In the genomic region with DNA sequence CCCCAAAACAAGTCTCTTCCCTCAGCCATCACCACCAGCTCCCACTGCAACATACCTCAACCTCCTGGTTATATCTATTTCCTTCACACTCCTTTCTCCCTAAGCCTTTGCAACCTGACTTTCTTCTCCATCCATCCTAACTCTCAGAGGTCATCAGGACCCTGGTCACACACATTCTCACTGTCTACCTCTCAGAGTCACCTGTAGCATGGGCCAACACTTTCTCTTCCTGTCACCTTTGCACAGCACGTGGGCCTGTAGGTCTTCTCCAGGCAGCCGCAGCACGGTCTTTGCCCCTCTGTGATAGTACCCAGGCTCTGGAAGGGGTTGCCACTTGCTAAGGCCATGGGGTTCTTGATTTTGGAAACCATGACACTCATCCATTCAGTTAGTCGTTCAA, we compare ENCODE assay signal across 24 cellular contexts.
"Had no signal": no experiment of that assay in that cellular context is flagged by ENCODE, and none has a peak within 500 bp of the region (broad histone marks: within the 10 kb centered on the region; RNA-seq: fewer than 3 reads in every experiment).

No MANE protein-coding gene starts in this region.

- H3K36me3 Mint-ChIP-seq: memory B cell, naive B cell had no signal

- H3K27ac ChIP-seq: adrenal gland, ascending aorta, breast epithelium, dorsolateral prefrontal cortex, esophagus squamous epithelium, gastrocnemius medialis, spleen, thoracic aorta, upper lobe of right lung had no signal

- H3K36me3 ChIP-seq: adrenal gland, ascending aorta, breast epithelium, esophagus squamous epithelium, gastrocnemius medialis, spleen, thoracic aorta, upper lobe of right lung had no signal

- H3K9me3 ChIP-seq: adrenal gland, ascending aorta, breast epithelium, gastrocnemius medialis, thoracic aorta, upper lobe of right lung had no signal

- H3K27ac Mint-ChIP-seq: activated CD4-positive, alpha-beta T cell treated with anti-CD3 and anti-CD28 coated beads, Interleukin-2, amount 10 ng/mL, durations not matched to agents 24 days and 14 days; activated naive CD8-positive, alpha-beta T cell; activated T-cell treated with anti-CD3 and anti-CD28 coated beads, Interleukin-2, amount 50 U/mL, for 24 hours; activated T-helper 17 cell treated with anti-CD3 and anti-CD28 coated beads, Interleukin-2, amount 50 U/mL, for 72 hours; effector memory CD8-positive, alpha-beta T cell; memory B cell; T-helper 1 cell treated with Interleukin-12 subunit alpha and Interleukin-12 subunit beta and Interleukin-4 antibody, amounts not matched to agents 30 μg/mL and 1 μg/mL, for 36 hours had no signal

- DNase-seq: activated CD4-positive, alpha-beta T cell treated with anti-CD3 and anti-CD28 coated beads, Interleukin-2, amount 10 ng/mL, durations not matched to agents 24 days and 14 days; activated T-cell treated with anti-CD3 and anti-CD28 coated beads, Interleukin-2, amount 50 U/mL, for 24 hours; adrenal gland; dorsolateral prefrontal cortex; effector memory CD8-positive, alpha-beta T cell; esophagus squamous epithelium; gastrocnemius medialis; head of caudate nucleus; hypothalamus; islet precursor cell; left colon; naive B cell; spleen; stimulated activated CD4-positive, alpha-beta T cell treated with anti-CD3 and anti-CD28 coated beads, Interleukin-4, amount 100 ng/mL, for 1 hour; stimulated activated naive CD4-positive, alpha-beta T cell treated with Interleukin-2 at 50 U/mL for 16 hours; upper lobe of right lung had no signal

- H3K4me1 ChIP-seq: adrenal gland, ascending aorta, breast epithelium, gastrocnemius medialis, spleen, upper lobe of right lung had no signal

- H3K4me3 ChIP-seq: adrenal gland, ascending aorta, breast epithelium, dorsolateral prefrontal cortex, esophagus squamous epithelium, gastrocnemius medialis, spleen, thoracic aorta, upper lobe of right lung had no signal

- H3K9me3 Mint-ChIP-seq: activated CD4-positive, alpha-beta T cell treated with anti-CD3 and anti-CD28 coated beads, Interleukin-2, amount 10 ng/mL, durations not matched to agents 24 days and 14 days; central memory CD8-positive, alpha-beta T cell had no signal

- H3K27me3 ChIP-seq: adrenal gland, ascending aorta, breast epithelium, esophagus squamous epithelium, gastrocnemius medialis, spleen, upper lobe of right lung had no signal

- H3K4me3 Mint-ChIP-seq: activated CD4-positive, alpha-beta T cell treated with anti-CD3 and anti-CD28 coated beads, Interleukin-2, amount 10 ng/mL, durations not matched to agents 24 days and 14 days; activated naive CD8-positive, alpha-beta T cell; activated T-cell treated with anti-CD3 and anti-CD28 coated beads, Interleukin-2, amount 50 U/mL, for 24 hours; activated T-helper 17 cell treated with anti-CD3 and anti-CD28 coated beads, Interleukin-2, amount 50 U/mL, for 72 hours; central memory CD8-positive, alpha-beta T cell; effector memory CD8-positive, alpha-beta T cell; memory B cell; naive B cell; T-helper 1 cell treated with Interleukin-12 subunit alpha and Interleukin-12 subunit beta and Interleukin-4 antibody, amounts not matched to agents 30 μg/mL and 1 μg/mL, for 36 hours had no signal

- H3K27me3 Mint-ChIP-seq: activated CD4-positive, alpha-beta T cell treated with anti-CD3 and anti-CD28 coated beads, Interleukin-2, amount 10 ng/mL, durations not matched to agents 24 days and 14 days; activated naive CD8-positive, alpha-beta T cell; activated T-cell treated with anti-CD3 and anti-CD28 coated beads, Interleukin-2, amount 50 U/mL, for 24 hours; activated T-helper 17 cell treated with anti-CD3 and anti-CD28 coated beads, Interleukin-2, amount 50 U/mL, for 72 hours had no signal

- H3K4me1 Mint-ChIP-seq: activated CD4-positive, alpha-beta T cell treated with anti-CD3 and anti-CD28 coated beads, Interleukin-2, amount 10 ng/mL, durations not matched to agents 24 days and 14 days; activated T-helper 17 cell treated with anti-CD3 and anti-CD28 coated beads, Interleukin-2, amount 50 U/mL, for 72 hours; central memory CD8-positive, alpha-beta T cell; memory B cell; naive B cell had no signal
